ENCODE assay signal across 20 cellular contexts in genomic region chr16:84464116-84464515, GRCh38.
"Had no signal": no experiment of that assay in that cellular context is flagged by ENCODE, and none has a peak within 500 bp of the region (broad histone marks: within the 10 kb centered on the region; RNA-seq: fewer than 3 reads in every experiment).

No MANE protein-coding gene starts in this region.

- ATAC-seq: activated T-cell treated with anti-CD3 and anti-CD28 coated beads, Interleukin-2, amount 50 U/mL, for 72 hours; foreskin keratinocyte; heart left ventricle; left lung; lower lobe of right lung; naive thymus-derived CD8-positive, alpha-beta T cell; right cardiac atrium; stimulated activated naive CD8-positive, alpha-beta T cell treated with anti-CD3 and anti-CD28 coated beads, Interleukin-15, Interleukin-2, amounts not matched to agents 100 U/mL and 50 U/mL, for 24 hours had no signal

- H3K4me3 Mint-ChIP-seq: activated T-cell treated with anti-CD3 and anti-CD28 coated beads, Interleukin-2, amount 50 U/mL, for 72 hours; naive thymus-derived CD8-positive, alpha-beta T cell; neural crest cell had no signal

- H3K27me3 Mint-ChIP-seq: naive thymus-derived CD8-positive, alpha-beta T cell had no signal

- H3K4me3 ChIP-seq: breast epithelium, esophagus muscularis mucosa, left lung, lower lobe of right lung had no signal

- H3K36me3 ChIP-seq: breast epithelium had no signal

- H3K27ac ChIP-seq: breast epithelium, esophagus muscularis mucosa, foreskin keratinocyte, heart left ventricle, left lung, lower lobe of right lung had no signal

- H3K4me1 ChIP-seq: breast epithelium, esophagus muscularis mucosa, foreskin keratinocyte, left lung, lower lobe of right lung had no signal

- DNase-seq: activated CD4-positive, alpha-beta T cell treated with anti-CD3 and anti-CD28 coated beads, Interleukin-2, amount 50 U/mL, for 1 hour; activated gamma-delta T cell; activated naive CD4-positive, alpha-beta T cell treated with anti-CD3 and anti-CD28 coated beads, Interleukin-2, amount 50 U/mL, for 16 hours; activated T-cell treated with anti-CD3 and anti-CD28 coated beads, Interleukin-2, amount 50 U/mL, for 72 hours; central memory CD4-positive, alpha-beta T cell; foreskin keratinocyte; kidney glomerular epithelial cell; left lung; mesenchymal stem cell; nucleus accumbens; right cardiac atrium; stimulated activated CD4-positive, alpha-beta T cell treated with anti-CD3 and anti-CD28 coated beads, Interleukin-2, amount 100 ng/mL, for 48 hours; stimulated activated naive CD8-positive, alpha-beta T cell treated with anti-CD3 and anti-CD28 coated beads, Interleukin-15, Interleukin-2, amounts not matched to agents 100 U/mL and 50 U/mL, for 24 hours; T-helper 2 cell had no signal

- H3K27ac Mint-ChIP-seq: activated T-cell treated with anti-CD3 and anti-CD28 coated beads, Interleukin-2, amount 50 U/mL, for 72 hours had no signal

- H3K27me3 ChIP-seq: breast epithelium, esophagus muscularis mucosa, foreskin keratinocyte, heart left ventricle, left lung had no signal
